In genomic region chr3:23035927-23036640, GRCh38 we compare ENCODE assay signal across 11 cellular contexts.
A peak's percentile ranks its signal among the peaks of the same experiment; 100 is the strongest.
DNase-seq lines count a peak whose midpoint lies in the region; ATAC-seq and TF ChIP-seq lines count a peak whose summit lies in the region.
"Had no signal": no experiment of that assay in that cellular context is flagged by ENCODE, and none has a peak within 500 bp of the region (broad histone marks: within the 10 kb centered on the region; RNA-seq: fewer than 3 reads in every experiment).

No MANE protein-coding gene starts in this region.

- H3K4me1 ChIP-seq in Caco-2 (no peaks in the 10 kb centered on the region), mucosa of rectum (ENCODE audit: control insufficient read depth in 2 of 2, insufficient read depth in 2 of 2, low read length in 2 of 2) (peaks cover 0 to 3% of the 10 kb centered on the region in 2 donors)

- H3K27ac Mint-ChIP-seq in Caco-2 (ENCODE audit: unreplicated experiment): no peak overlapping the region
- no peak overlapping the region for H3K27ac Mint-ChIP-seq in natural killer cell

- BruUV-seq in Caco-2 (replicated peaks; lab: Mats Ljungman, UMichigan): no TSS peak

- H3K9me3 ChIP-seq in Caco-2: no peaks in the 10 kb centered on the region
- no peaks in the 10 kb centered on the region for H3K9me3 ChIP-seq in mucosa of rectum (ENCODE audit: control insufficient read depth in 2 of 2, low read length in 2 of 2)

- H3K4me1 Mint-ChIP-seq in Caco-2 (ENCODE audit: low read depth, unreplicated experiment) (peaks cover 8% of the 10 kb centered on the region), natural killer cell (no peaks in the 10 kb centered on the region)

- peaks cover 5% of the 10 kb centered on the region for H3K27me3 Mint-ChIP-seq in Caco-2 (ENCODE audit: insufficient read depth, unreplicated experiment)
- no peaks in the 10 kb centered on the region for H3K27me3 Mint-ChIP-seq in natural killer cell (ENCODE audit: low read depth in 2 of 2)

- in situ Hi-C loops in GM13976 (cut with MboI; ENCODE audit: low sequenced_read_pairs, unreplicated experiment): no loop called here

- H3K36me3 ChIP-seq in Caco-2 (ENCODE audit: control insufficient read depth, insufficient read depth, low read length) (no peaks in the 10 kb centered on the region), mucosa of rectum (ENCODE audit: control insufficient read depth in 2 of 2, insufficient read depth in 2 of 2, low read length in 2 of 2) (no peaks in the 10 kb centered on the region)

- H3K36me3 Mint-ChIP-seq in Caco-2 (ENCODE audit: insufficient read depth, unreplicated experiment) (no peaks in the 10 kb centered on the region), natural killer cell (no peaks in the 10 kb centered on the region)

- TF ChIP-seq CTCF in Caco-2 (IDR thresholded peaks at IDR 0.05; ENCODE audit: insufficient read depth in 1 of 2, low read depth in 1 of 2, low read length in 1 of 2, severe bottlenecking in 1 of 2, unreplicated experiment in 1 of 2) (no peak), natural killer cell (IDR thresholded peaks at IDR 0.05) (no peak), GM13976 (IDR thresholded peaks at IDR 0.05; ENCODE audit: borderline replicate concordance, control extremely low read depth, extremely low read depth, insufficient read depth, missing control alignments) (no peak)

- ATAC-seq in GM19372 (IDR thresholded peaks at IDR 0.05; ENCODE audit: low read depth, unreplicated experiment): peak; percentile 19
- no peak for ATAC-seq in natural killer cell

- peak overlapping the region; percentile 54 for H3K4me3 Mint-ChIP-seq in Caco-2 (ENCODE audit: unreplicated experiment)
- H3K4me3 Mint-ChIP-seq in natural killer cell: no peak overlapping the region

- H3K27me3 ChIP-seq in Caco-2 (replicated peaks; ENCODE audit: control insufficient read depth, insufficient read depth, low read length) (no peaks in the 10 kb centered on the region), mucosa of rectum (ENCODE audit: control insufficient read depth in 2 of 2, insufficient read depth in 2 of 2, low read length in 2 of 2) (no peaks in the 10 kb centered on the region)

- H3K9me3 Mint-ChIP-seq in Caco-2 (ENCODE audit: unreplicated experiment): no peaks in the 10 kb centered on the region
- H3K9me3 Mint-ChIP-seq in natural killer cell: peaks cover 0 to 4% of the 10 kb centered on the region in 2 donors

- peak overlapping the region in 1 of 2 donors; percentile 2 for H3K27ac ChIP-seq in mucosa of rectum (ENCODE audit: low read depth in 2 of 2, low read length in 2 of 2)

- POLR2A ChIA-PET in Caco-2 (lab: Charles Lee): no interaction called here

- H3K4me3 ChIP-seq in Caco-2 (ENCODE audit: low read depth, low read length): no peak overlapping the region
- H3K4me3 ChIP-seq in mucosa of rectum (ENCODE audit: low read length in 2 of 2): peak overlapping the region; percentile 9 to 49
- H3K4me3 ChIP-seq: smooth muscle cell had no signal

- intact Hi-C loops in Caco-2 (cut with micrococcal nuclease; ENCODE audit: unreplicated experiment) (no loop called here), natural killer cell (cut with micrococcal nuclease) (no loop called here)

- DNase-seq in Caco-2: peak; percentile 48 to 64
- peak; percentile 33 for DNase-seq in SW480 (ENCODE audit: low spot score)
- DNase-seq in natural killer cell: no peak
- DNase-seq in GM13976 (ENCODE audit: low spot score): no peak
- DNase-seq in central memory CD4-positive, alpha-beta T cell: no peak
- DNase-seq: activated CD8-positive, alpha-beta memory T cell treated with anti-CD3 and anti-CD28 coated beads, Interleukin-2, amount 50 U/mL, for 48 hours; amygdala; NCI-H1105 treated with DMSO at 0.1 percent for 48 hours had no signal

- CTCF ChIA-PET in Caco-2 (lab: Charles Lee): no interaction called here

- no peak overlapping the region for H3K9ac ChIP-seq in mucosa of rectum (ENCODE audit: low read depth in 1 of 2, low read length in 2 of 2)

Comparison
In these comparisons a context has a peak if more than half of its experiments do, and no peak if none do; other contexts are left out.
1. DNase-seq: peak in Caco-2 (2 of 2) and SW480 (single experiment); none in natural killer cell (single experiment), GM13976 (single experiment) and central memory CD4-positive, alpha-beta T cell (single experiment).